Comparison of ENCODE assay signal across 8 cellular contexts in genomic region chr1:94481473-94481933, GRCh38.
A peak's percentile ranks its signal among the peaks of the same experiment; 100 is the strongest.
DNase-seq lines count a peak whose midpoint lies in the region; ATAC-seq and TF ChIP-seq lines count a peak whose summit lies in the region.

No MANE protein-coding gene starts in this region.

- no peaks in the 10 kb centered on the region for H3K36me3 ChIP-seq in CD8-positive, alpha-beta T cell (ENCODE audit: insufficient read depth, low read length)
- no peaks in the 10 kb centered on the region for H3K36me3 ChIP-seq in endodermal cell (ENCODE audit: control insufficient read depth, insufficient read depth, low read length)
- H3K36me3 ChIP-seq in testis (ENCODE audit: low read depth, missing control alignments): peaks cover 3% of the 10 kb centered on the region

- ATAC-seq in CD8-positive, alpha-beta T cell: peak; percentile 65
- ATAC-seq in GM19035 (IDR thresholded peaks at IDR 0.05; ENCODE audit: unreplicated experiment) (peak; percentile 92), HG03159 (IDR thresholded peaks at IDR 0.05; ENCODE audit: unreplicated experiment) (peak; percentile 97)
- peak; percentile 69 to 73 for ATAC-seq in activated CD4-positive, CD25-positive, alpha-beta regulatory T cell treated with anti-CD3 and anti-CD28 coated beads, Interleukin-2, amount 50 U/mL, for 24 hours

- no peak overlapping the region for H3K27ac ChIP-seq in CD8-positive, alpha-beta T cell (ENCODE audit: low read depth, low read length)
- H3K27ac ChIP-seq in endodermal cell (ENCODE audit: low read depth, low read length): no peak overlapping the region
- no peak overlapping the region for H3K27ac ChIP-seq in testis

- no peak overlapping the region for H3K27ac Mint-ChIP-seq in CD8-positive, alpha-beta T cell
- H3K27ac Mint-ChIP-seq in endodermal cell: no peak overlapping the region
- H3K27ac Mint-ChIP-seq in mesothelial cell of epicardium: no peak overlapping the region

- peak in 5 of 7 experiments; percentile 11 to 56 (median 23) for DNase-seq in CD8-positive, alpha-beta T cell
- DNase-seq in NCI-H226 (peak; percentile 74), endodermal cell (peak; percentile 82), mesothelial cell of epicardium (ENCODE audit: low spot score in 2 of 2, unreplicated experiment in 2 of 2) (peak in 1 of 2 experiments; percentile 42), testis (peak; percentile 57)

- H3K27me3 ChIP-seq in CD8-positive, alpha-beta T cell (ENCODE audit: insufficient read depth, low read length): no peaks in the 10 kb centered on the region
- H3K27me3 ChIP-seq in endodermal cell (ENCODE audit: control insufficient read depth, insufficient read depth, low read length, poor library complexity, severe bottlenecking): no peaks in the 10 kb centered on the region
- H3K27me3 ChIP-seq in testis: no peaks in the 10 kb centered on the region

- H3K9me3 ChIP-seq in CD8-positive, alpha-beta T cell (ENCODE audit: low read length): no peaks in the 10 kb centered on the region
- H3K9me3 ChIP-seq in endodermal cell (ENCODE audit: control insufficient read depth, low read length) (no peaks in the 10 kb centered on the region), testis (no peaks in the 10 kb centered on the region)

- no peaks in the 10 kb centered on the region for H3K9me3 Mint-ChIP-seq in CD8-positive, alpha-beta T cell
- H3K9me3 Mint-ChIP-seq in endodermal cell (no peaks in the 10 kb centered on the region), mesothelial cell of epicardium (no peaks in the 10 kb centered on the region)

- H3K9ac ChIP-seq in endodermal cell (ENCODE audit: extremely low read depth, low read length, poor library complexity, severe bottlenecking): no peak overlapping the region

- no peak overlapping the region for H3K4me3 Mint-ChIP-seq in CD8-positive, alpha-beta T cell
- H3K4me3 Mint-ChIP-seq in endodermal cell (no peak overlapping the region), mesothelial cell of epicardium (no peak overlapping the region)

- 15 to 19% methylated on average over 2 to 4 of the region's 4 CpGs for WGBS in endodermal cell (ENCODE audit: insufficient coverage in 1 of 2, insufficient read length in 1 of 2), 2 experiments
- WGBS in testis, 2 donors: 17 to 22% methylated on average over 4 of the region's 4 CpGs

- CTCF ChIA-PET in CD8-positive, alpha-beta T cell (lab: Charles Lee): interaction anchor here (0.6 to 4.6 kb wide), 9 partner anchors 9 to 560 kb away, joined by 3 to 43 read pairs (median 4); no protein-coding TSS in a partner anchor

- TF ChIP-seq POLR2A in testis (IDR thresholded peaks at IDR 0.05): no peak

- no peaks in the 10 kb centered on the region for H3K4me1 Mint-ChIP-seq in CD8-positive, alpha-beta T cell (ENCODE audit: low read depth)
- H3K4me1 Mint-ChIP-seq in endodermal cell (peaks cover 4% of the 10 kb centered on the region), mesothelial cell of epicardium (no peaks in the 10 kb centered on the region)

- H3K27me3 Mint-ChIP-seq in CD8-positive, alpha-beta T cell (ENCODE audit: low read depth): no peaks in the 10 kb centered on the region
- H3K27me3 Mint-ChIP-seq in endodermal cell (ENCODE audit: insufficient read depth) (no peaks in the 10 kb centered on the region), mesothelial cell of epicardium (ENCODE audit: low read depth) (no peaks in the 10 kb centered on the region)

- intact Hi-C loops in CD8-positive, alpha-beta T cell (cut with DNase I, micrococcal nuclease): loop anchor here (1.0 to 2.0 kb wide), 2 partner anchors 325 to 561 kb away; no protein-coding TSS in a partner anchor
- intact Hi-C loops in testis (cut with DNase I; ENCODE audit: low total_unique reads): loop anchor here (5.0 kb wide), 1 partner anchor 326 kb away; no protein-coding TSS in a partner anchor

- POLR2A ChIA-PET in CD8-positive, alpha-beta T cell (lab: Charles Lee): no interaction called here

- no peaks in the 10 kb centered on the region for H3K4me1 ChIP-seq in CD8-positive, alpha-beta T cell (ENCODE audit: insufficient read depth, low read length)
- H3K4me1 ChIP-seq in endodermal cell (ENCODE audit: control insufficient read depth, insufficient read depth, low read length) (no peaks in the 10 kb centered on the region), testis (no peaks in the 10 kb centered on the region)

- no peak overlapping the region for H3K4me3 ChIP-seq in CD8-positive, alpha-beta T cell (ENCODE audit: low read depth, low read length)
- no peak overlapping the region for H3K4me3 ChIP-seq in endodermal cell (ENCODE audit: low read length)
- H3K4me3 ChIP-seq in testis: no peak overlapping the region

- TF ChIP-seq CTCF in CD8-positive, alpha-beta T cell (IDR thresholded peaks at IDR 0.05): peak; percentile 76
- TF ChIP-seq CTCF in endodermal cell (conservative IDR thresholded peaks at IDR 0.05) (peak; percentile 91), mesothelial cell of epicardium (IDR thresholded peaks at IDR 0.05; ENCODE audit: unreplicated experiment) (peak; percentile 66), testis (IDR thresholded peaks at IDR 0.05) (peak; percentile 60 to 82 (median 76))

- peaks cover 62% of the 10 kb centered on the region for H3K36me3 Mint-ChIP-seq in CD8-positive, alpha-beta T cell
- peaks cover 29% of the 10 kb centered on the region for H3K36me3 Mint-ChIP-seq in endodermal cell (ENCODE audit: low read depth)
- H3K36me3 Mint-ChIP-seq in mesothelial cell of epicardium: peaks cover 14% of the 10 kb centered on the region
